ENCODE assay signal across 1 cellular context in genomic region chr5:181159286-181160143, GRCh38.
TF ChIP-seq lines count a peak whose summit lies in the region.

No MANE protein-coding gene starts in this region.

TF ChIP-seq in GM12878, 131 proteins besides CTCF, POLR2A, EP300 and RAD21 (continued from another document):
- TF ChIP-seq SIX5 (IDR thresholded peaks at IDR 0.05; ENCODE audit: low read depth, low read length, severe bottlenecking) = no peak
- 0 out of 2 replicates have a peak, but pooled peaks have one; percentile 29 for TF ChIP-seq ATF7 (IDR thresholded peaks at IDR 0.05; ENCODE audit: low read depth)
- TF ChIP-seq CHD4 (IDR thresholded peaks at IDR 0.05) = no peak
- TF ChIP-seq DPF2 (IDR thresholded peaks at IDR 0.05) = no peak
- TF ChIP-seq SMAD5 (IDR thresholded peaks at IDR 0.05; ENCODE audit: low read depth) = no peak
- TF ChIP-seq SIN3A (IDR thresholded peaks at IDR 0.05; ENCODE audit: low read depth, low read length) = 0 out of 2 replicates have a peak, but pooled peaks have one; percentile 23
- peak; percentile 35 for TF ChIP-seq SKIL (IDR thresholded peaks at IDR 0.05; ENCODE audit: low read depth, poor library complexity, severe bottlenecking)
- TF ChIP-seq ZBTB40 (IDR thresholded peaks at IDR 0.05; ENCODE audit: borderline replicate concordance) = no peak
- TF ChIP-seq CBX5 (IDR thresholded peaks at IDR 0.05; ENCODE audit: low read depth) = no peak
- no peak for TF ChIP-seq NR2C2 (IDR thresholded peaks at IDR 0.05; ENCODE audit: borderline replicate concordance, control insufficient read depth, insufficient read length, low read depth)
- TF ChIP-seq RUNX3 (IDR thresholded peaks at IDR 0.05; ENCODE audit: low read length) = peak; percentile 58; the same call in 1 of the 2 replicates
- 0 out of 2 replicates have a peak, but pooled peaks have one; percentile 22 for TF ChIP-seq IRF4 (IDR thresholded peaks at IDR 0.05; ENCODE audit: low read depth, low read length)
- peak; percentile 52; the same call in 1 of the 2 replicates for TF ChIP-seq YY1 (IDR thresholded peaks at IDR 0.05; ENCODE audit: low read depth, low read length)
- no peak for TF ChIP-seq PAX5 (IDR thresholded peaks at IDR 0.05; ENCODE audit: borderline replicate concordance, low read depth, low read length)
- TF ChIP-seq TCF12 (IDR thresholded peaks at IDR 0.05; ENCODE audit: low read depth, low read length) = peak; percentile 53; the same call in 1 of the 2 replicates
- TF ChIP-seq TBL1XR1 (IDR thresholded peaks at IDR 0.05; ENCODE audit: low read depth, low read length) = peak; percentile 26; the same call in 1 of the 2 replicates
- 0 out of 2 replicates have a peak, but pooled peaks have one; percentile 23 for TF ChIP-seq MTA2 (IDR thresholded peaks at IDR 0.05; ENCODE audit: low read depth)
- TF ChIP-seq MLLT1 (IDR thresholded peaks at IDR 0.05) = 0 out of 2 replicates have a peak, but pooled peaks have one; percentile 31
TF ChIP-seq in GM12878: peak in this region for 12.
